Comparison of ENCODE assay signal across 5 cellular contexts in the genomic region with DNA sequence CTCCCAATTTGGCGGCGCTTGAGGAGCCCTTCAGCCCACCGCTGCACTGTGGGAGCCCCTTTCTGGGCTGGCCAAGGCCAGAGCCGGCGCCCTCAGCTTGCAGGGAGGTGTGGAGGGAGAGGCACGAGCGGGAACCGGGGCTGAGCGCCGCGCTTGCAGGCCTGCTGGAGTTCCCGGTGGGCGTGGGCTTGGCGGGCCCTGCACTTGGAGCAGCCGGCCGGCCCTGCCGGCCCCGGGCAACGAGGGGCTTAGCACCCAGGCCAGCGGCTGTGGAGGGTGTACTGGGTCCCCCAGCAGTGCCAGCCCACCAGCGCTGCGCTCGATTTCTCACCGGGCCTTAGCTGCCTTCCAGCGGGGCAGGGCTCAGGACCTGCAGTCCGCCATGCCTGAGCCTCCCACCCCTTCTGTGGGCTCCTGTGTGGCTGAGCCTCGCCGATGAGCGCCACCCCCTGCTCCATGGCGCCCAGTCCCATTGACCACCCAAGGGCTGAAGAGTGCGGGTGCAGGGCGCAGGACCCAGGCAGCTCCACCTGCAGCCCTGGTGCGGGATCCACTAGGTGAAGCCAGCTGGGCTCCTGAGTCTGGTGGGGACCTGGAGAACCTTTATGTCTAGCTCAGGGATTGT.
DNase-seq lines count a peak whose midpoint lies in the region; ATAC-seq and TF ChIP-seq lines count a peak whose summit lies in the region.
"Not testable (repeated sequence)": the region's sequence is repeated elsewhere in the genome, so short reads cannot be mapped to it uniquely, and the experiment has no call there.

No MANE protein-coding gene starts in this region.

- H3K27me3 ChIP-seq in right cardiac atrium (ENCODE audit: control insufficient read depth, insufficient read depth); spleen (replicated peaks in 1 of 7): not testable (repeated sequence)

- H3K4me1 Mint-ChIP-seq in natural killer cell treated with Interleukin-12 subunit alpha and Interleukin-12 subunit beta and Interleukin-15 and Interleukin-18, amount 100 ng/mL, for 72 hours (ENCODE audit: low read depth in 2 of 2) = not testable (repeated sequence)

- H3K27ac Mint-ChIP-seq in natural killer cell treated with Interleukin-12 subunit alpha and Interleukin-12 subunit beta and Interleukin-15 and Interleukin-18, amount 100 ng/mL, for 72 hours = not testable (repeated sequence)

- 0 out of 2 replicates have a peak, but pooled peaks have one; percentile 3 for TF ChIP-seq CTCF in C4-2B (conservative IDR thresholded peaks at IDR 0.05)
- not testable (repeated sequence) for TF ChIP-seq CTCF in spleen (IDR thresholded peaks at IDR 0.05 in 8 of 11, conservative IDR thresholded peaks at IDR 0.05 in 3 of 11)

- H3K27ac ChIP-seq in C4-2B; right cardiac atrium (ENCODE audit: low read length); spleen: not testable (repeated sequence)

- not testable (repeated sequence) for H3K4me1 ChIP-seq in right cardiac atrium (ENCODE audit: control insufficient read depth, insufficient read depth, low read length); spleen

- not testable (repeated sequence) for H3K9me3 ChIP-seq in right cardiac atrium (ENCODE audit: control insufficient read depth, low read length)
- peaks cover 0 to 14% (median 8%) of the 10 kb centered on the region in 8 donors for H3K9me3 ChIP-seq in spleen

- H3K9me3 Mint-ChIP-seq in natural killer cell treated with Interleukin-12 subunit alpha and Interleukin-12 subunit beta and Interleukin-15 and Interleukin-18, amount 100 ng/mL, for 72 hours = not testable (repeated sequence)

- H3K4me3 ChIP-seq in right cardiac atrium (ENCODE audit: low read length); spleen: not testable (repeated sequence)

- not testable (repeated sequence) for H3K36me3 Mint-ChIP-seq in natural killer cell treated with Interleukin-12 subunit alpha and Interleukin-12 subunit beta and Interleukin-15 and Interleukin-18, amount 100 ng/mL, for 72 hours

- intact Hi-C loops in right cardiac atrium (cut with DNase I); spleen (cut with DNase I; ENCODE audit: low total_unique reads): not testable (repeated sequence)

- not testable (repeated sequence) for ATAC-seq in right cardiac atrium; natural killer cell treated with Interleukin-12 subunit alpha and Interleukin-12 subunit beta and Interleukin-15 and Interleukin-18, amount 100 ng/mL, for 72 hours

- not testable (repeated sequence) for H3K36me3 ChIP-seq in spleen

- 98% methylated on average over 33 of the region's 33 CpGs for WGBS in right cardiac atrium
- WGBS in spleen, 5 donors = 87 to 98% (median 94%) methylated on average over 8 to 33 of the region's 33 CpGs

- TF ChIP-seq POLR2A in spleen (IDR thresholded peaks at IDR 0.05) = not testable (repeated sequence)

- H3K4me3 Mint-ChIP-seq in natural killer cell treated with Interleukin-12 subunit alpha and Interleukin-12 subunit beta and Interleukin-15 and Interleukin-18, amount 100 ng/mL, for 72 hours = not testable (repeated sequence)

- DNase-seq in NCI-H146 (lab: John Stamatoyannopoulos, UW) = peak; percentile 3
- DNase-seq in right cardiac atrium = peak in 2 of 3 donors; percentile 32 to 33
- DNase-seq in natural killer cell treated with Interleukin-12 subunit alpha and Interleukin-12 subunit beta and Interleukin-15 and Interleukin-18, amount 100 ng/mL, for 72 hours (ENCODE audit: low spot score) = peak; percentile 32
- peak; percentile 70 for DNase-seq in spleen

- H3K27me3 Mint-ChIP-seq in natural killer cell treated with Interleukin-12 subunit alpha and Interleukin-12 subunit beta and Interleukin-15 and Interleukin-18, amount 100 ng/mL, for 72 hours = not testable (repeated sequence)

Comparison
In these comparisons a context has a peak if more than half of its experiments do, and no peak if none do; other contexts are left out.
1. DNase-seq: peak in every context shown above with its lines; median percentile 70 in spleen; 32 in right cardiac atrium; 32 in natural killer cell treated with Interleukin-12 subunit alpha and Interleukin-12 subunit beta and Interleukin-15 and Interleukin-18, amount 100 ng/mL, for 72 hours; 3 in NCI-H146.